22 cellular contexts compared by ENCODE assay signal in the genomic region with DNA sequence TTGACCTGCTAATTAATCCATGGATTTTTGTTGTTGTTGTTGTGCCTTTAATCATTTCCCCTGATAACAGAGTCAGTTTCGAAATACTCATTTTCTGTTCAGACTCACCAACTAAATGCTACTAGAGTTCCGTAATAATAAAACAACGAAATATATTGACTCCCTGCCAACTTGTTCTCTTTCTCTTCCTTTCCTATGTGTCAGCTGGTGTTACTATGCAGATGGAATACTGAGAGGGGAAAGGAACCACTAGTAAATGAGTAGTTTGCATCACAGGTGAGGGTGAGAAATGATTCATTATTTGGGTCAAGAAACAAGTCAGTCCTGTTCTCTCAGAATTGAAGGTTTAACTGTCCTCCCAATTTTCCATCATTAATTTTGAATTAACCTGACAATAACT.
A peak's percentile ranks its signal among the peaks of the same experiment; 100 is the strongest.
DNase-seq lines count a peak whose midpoint lies in the region; TF ChIP-seq lines count a peak whose summit lies in the region.
"Had no signal": no experiment of that assay in that cellular context is flagged by ENCODE, and none has a peak within 500 bp of the region (broad histone marks: within the 10 kb centered on the region; RNA-seq: fewer than 3 reads in every experiment).

No MANE protein-coding gene starts in this region.

- CTCF ChIA-PET in RWPE1 (lab: Yijun Ruan, JAX), result interaction anchor here (0.7 kb wide), 1 partner anchor 1456 kb away, joined by 3 read pairs; no protein-coding TSS in a partner anchor

- H3K27me3 ChIP-seq in prostate gland (replicated peaks; ENCODE audit: insufficient read depth), result no peaks in the 10 kb centered on the region

- no peaks in the 10 kb centered on the region for H3K36me3 ChIP-seq in prostate gland

- H3K27ac ChIP-seq in RWPE1, result no peak overlapping the region
- H3K27ac ChIP-seq in prostate gland, result no peak overlapping the region
- H3K27ac ChIP-seq: KMS-11, PC-9 had no signal

- no peak for TF ChIP-seq CTCF in RWPE1 (conservative IDR thresholded peaks at IDR 0.05; ENCODE audit: low read depth)
- TF ChIP-seq CTCF in cardiac fibroblast (IDR thresholded peaks at IDR 0.05; ENCODE audit: low read depth, low read length), result no peak
- no peak for TF ChIP-seq CTCF in fibroblast of pulmonary artery (IDR thresholded peaks at IDR 0.05; ENCODE audit: low read length, missing control alignments)
- no peak for TF ChIP-seq CTCF in lower leg skin (IDR thresholded peaks at IDR 0.05)
- TF ChIP-seq CTCF in prostate gland (IDR thresholded peaks at IDR 0.05), result no peak

- POLR2A ChIA-PET in RWPE1 (lab: Yijun Ruan, JAX; ENCODE audit: low non-redundant PET), result no interaction called here

- peak; percentile 46 for DNase-seq in RWPE1 (ENCODE audit: low spot score)
- DNase-seq in cardiac fibroblast (ENCODE audit: low read depth in 2 of 2), result peak; percentile 8 to 39
- peak; percentile 9 for DNase-seq in fibroblast of pulmonary artery (ENCODE audit: low read depth)
- DNase-seq in renal cortical epithelial cell (ENCODE audit: low read depth), result peak; percentile 45
- DNase-seq in NCI-H1092 (lab: John Stamatoyannopoulos, UW), result no peak
- DNase-seq in lower leg skin (ENCODE audit: low spot score in 2 of 2), result no peak
- DNase-seq in prostate gland (ENCODE audit: low spot score), result no peak
- DNase-seq: CD8-positive, alpha-beta memory T cell; DMS 273 treated with DMSO at 0.1 percent for 48 hours; DMS79 treated with DMSO at 0.1 percent for 48 hours; GF-D8; H9; HFFc6; NCI-H1105; NCI-H146; NCI-H1930; NCI-H446 treated with DMSO at 0.1 percent for 48 hours; NCI-H526; PC-9; SHP77 had no signal

- H3K9me3 ChIP-seq in prostate gland, result no peaks in the 10 kb centered on the region

- H3K4me3 ChIP-seq in cardiac fibroblast (replicated peaks in 1 of 2; ENCODE audit: low read depth in 2 of 2, low read length in 2 of 2) (no peak overlapping the region), fibroblast of pulmonary artery (replicated peaks; ENCODE audit: low read depth, low read length) (no peak overlapping the region), lower leg skin (ENCODE audit: low read depth, poor library complexity, severe bottlenecking) (no peak overlapping the region), prostate gland (no peak overlapping the region)
- H3K4me3 ChIP-seq: GM23338, PC-9 had no signal

- WGBS in lower leg skin, 2 donors, result 59 to 75% methylated on average over 3 of the region's 3 CpGs
- WGBS in prostate gland, result 91% methylated on average over 3 of the region's 3 CpGs

- no peaks in the 10 kb centered on the region for H3K4me1 ChIP-seq in prostate gland (replicated peaks)

- TF ChIP-seq POLR2A in lower leg skin (IDR thresholded peaks at IDR 0.05) (no peak), prostate gland (IDR thresholded peaks at IDR 0.05) (no peak)

- intact Hi-C loops in lower leg skin (cut with DNase I; ENCODE audit: low total_unique reads) (no loop called here), prostate gland (cut with DNase I) (no loop called here)

Comparison
In these comparisons a context has a peak if more than half of its experiments do, and no peak if none do; other contexts are left out.
1. DNase-seq: peak in RWPE1 (single experiment), cardiac fibroblast (2 of 2), fibroblast of pulmonary artery (single experiment) and renal cortical epithelial cell (single experiment); none in NCI-H1092 (single experiment), lower leg skin (0 of 2) and prostate gland (single experiment).